19 cellular contexts compared by ENCODE assay signal in genomic region chr10:99344715-99345114, GRCh38. TPM values are rescaled to one million over a fixed set of nuclear protein-coding genes. Genes with fewer than 3 reads are reported as not detected.
DNase-seq lines count a peak whose midpoint lies in the region; ATAC-seq and TF ChIP-seq lines count a peak whose summit lies in the region.
"Had no signal": no experiment of that assay in that cellular context is flagged by ENCODE, and none has a peak within 500 bp of the region (broad histone marks: within the 10 kb centered on the region; RNA-seq: fewer than 3 reads in every experiment).

No MANE protein-coding gene starts in this region.

- no peak overlapping the region for H3K27ac Mint-ChIP-seq in CD8-positive, alpha-beta T cell

- DNase-seq in Daoy (ENCODE audit: low read depth): peak; percentile 26
- DNase-seq in M059J (ENCODE audit: low read depth): peak; percentile 85
- DNase-seq in mesendoderm: peak; percentile 82
- DNase-seq in GM13976 (ENCODE audit: low spot score): no peak
- no peak for DNase-seq in CD8-positive, alpha-beta T cell
- DNase-seq: DMS79; GDM1; NCI-H1105; NCI-H748 treated with DMSO at 0.1 percent for 48 hours; NK-92 treated with Interleukin-12 subunit alpha and Interleukin-12 subunit beta, amount 100 ng/mL, for 24 hours; SHP77; SK-N-SH; T-helper 1 cell had no signal

- ATAC-seq in GM18520 (IDR thresholded peaks at IDR 0.05; ENCODE audit: unreplicated experiment): no peak
- no peak for ATAC-seq in HG03097 (IDR thresholded peaks at IDR 0.05; ENCODE audit: low FRiP score, unreplicated experiment)
- no peak for ATAC-seq in CD8-positive, alpha-beta T cell

- in situ Hi-C loops in GM13976 (cut with MboI; ENCODE audit: low sequenced_read_pairs, unreplicated experiment): no loop called here

- H2BK15ac ChIP-seq in mesendoderm (replicated peaks; ENCODE audit: low read depth): no peak overlapping the region

- H3K79me1 ChIP-seq in mesendoderm (ENCODE audit: low read length): no peaks in the 10 kb centered on the region

- no peaks in the 10 kb centered on the region for H3K36me3 ChIP-seq in mesendoderm (ENCODE audit: control insufficient read depth, insufficient read depth, low read length)
- no peaks in the 10 kb centered on the region for H3K36me3 ChIP-seq in CD8-positive, alpha-beta T cell (ENCODE audit: insufficient read depth, low read length)
- H3K36me3 ChIP-seq: BLaER1 treated with 17β-estradiol and CSF1 and Interleukin-3, amounts not matched to agents 10 nM and 100 nM had no signal

- no peaks in the 10 kb centered on the region for H3K4me1 Mint-ChIP-seq in CD8-positive, alpha-beta T cell (ENCODE audit: low read depth)

- POLR2A ChIA-PET in CD8-positive, alpha-beta T cell (lab: Charles Lee): no interaction called here

- H3K56ac ChIP-seq in mesendoderm (ENCODE audit: low read length): no peak overlapping the region

- H3K27ac ChIP-seq in VCaP (peak overlapping the region; percentile 71), mesendoderm (ENCODE audit: low read depth, low read length) (no peak overlapping the region)
- H3K27ac ChIP-seq in CD8-positive, alpha-beta T cell (ENCODE audit: low read depth, low read length): no peak overlapping the region
- H3K27ac ChIP-seq: BLaER1 treated with 17β-estradiol and CSF1 and Interleukin-3, amounts not matched to agents 10 nM and 100 nM had no signal

- no CpG with 5 or more reads among the region's 4 CpGs for WGBS in mesendoderm (ENCODE audit: extremely low coverage, insufficient coverage, low lambda C conversion rate)

- H3K79me2 ChIP-seq in mesendoderm (ENCODE audit: control insufficient read depth, insufficient read depth, low read length): no peaks in the 10 kb centered on the region

- H2BK5ac ChIP-seq in mesendoderm (ENCODE audit: low read length): no peak overlapping the region

- H4K5ac ChIP-seq in mesendoderm (ENCODE audit: low read length): no peak overlapping the region

- no peak overlapping the region for H3K4me3 Mint-ChIP-seq in CD8-positive, alpha-beta T cell

- H3K9me3 Mint-ChIP-seq in CD8-positive, alpha-beta T cell: no peaks in the 10 kb centered on the region

- H3K4me1 ChIP-seq in mesendoderm (ENCODE audit: control insufficient read depth, low read depth, low read length): peaks cover 7% of the 10 kb centered on the region
- H3K4me1 ChIP-seq in CD8-positive, alpha-beta T cell (ENCODE audit: insufficient read depth, low read length): no peaks in the 10 kb centered on the region
- H3K4me1 ChIP-seq: HAP-1 had no signal

- no peak overlapping the region for H3K4ac ChIP-seq in mesendoderm (ENCODE audit: low read depth, low read length)

- H3K9me3 ChIP-seq in CD8-positive, alpha-beta T cell (ENCODE audit: low read length): no peaks in the 10 kb centered on the region
- H3K9me3 ChIP-seq: BLaER1 treated with 17β-estradiol and CSF1 and Interleukin-3, amounts not matched to agents 10 nM and 100 nM; HAP-1; SK-N-SH had no signal

- H3K18ac ChIP-seq in mesendoderm (ENCODE audit: low read length): no peak overlapping the region

- H3K27me3 ChIP-seq in mesendoderm (ENCODE audit: insufficient read depth, low read length, poor library complexity): no peaks in the 10 kb centered on the region
- no peaks in the 10 kb centered on the region for H3K27me3 ChIP-seq in CD8-positive, alpha-beta T cell (ENCODE audit: insufficient read depth, low read length)
- H3K27me3 ChIP-seq: BLaER1 treated with 17β-estradiol and CSF1 and Interleukin-3, amounts not matched to agents 10 nM and 100 nM had no signal

- no peak overlapping the region for H3K4me2 ChIP-seq in mesendoderm (ENCODE audit: low read length)
- H3K4me2 ChIP-seq: BLaER1 treated with 17β-estradiol and CSF1 and Interleukin-3, amounts not matched to agents 10 nM and 100 nM; SK-N-SH had no signal

- H3K9ac ChIP-seq in mesendoderm (ENCODE audit: low read length): no peak overlapping the region
- H3K9ac ChIP-seq: BLaER1 treated with 17β-estradiol and CSF1 and Interleukin-3, amounts not matched to agents 10 nM and 100 nM; SK-N-SH had no signal

- H3K36me3 Mint-ChIP-seq in CD8-positive, alpha-beta T cell: no peaks in the 10 kb centered on the region

- H4K8ac ChIP-seq in mesendoderm (ENCODE audit: low read depth, low read length): no peak overlapping the region

- no peak overlapping the region for H2BK120ac ChIP-seq in mesendoderm (ENCODE audit: low read depth, low read length)

- H3K4me3 ChIP-seq in mesendoderm (ENCODE audit: low read length): no peak overlapping the region
- H3K4me3 ChIP-seq in CD8-positive, alpha-beta T cell (ENCODE audit: low read depth, low read length): no peak overlapping the region
- H3K4me3 ChIP-seq: BLaER1 treated with 17β-estradiol and CSF1 and Interleukin-3, amounts not matched to agents 10 nM and 100 nM; HAP-1 had no signal

- intact Hi-C loops in CD8-positive, alpha-beta T cell (cut with DNase I, micrococcal nuclease): no loop called here

- H3K23ac ChIP-seq in mesendoderm (ENCODE audit: low read length): no peak overlapping the region

- no peak for TF ChIP-seq CTCF in VCaP (conservative IDR thresholded peaks at IDR 0.05)
- TF ChIP-seq CTCF in GM13976 (IDR thresholded peaks at IDR 0.05; ENCODE audit: borderline replicate concordance, control extremely low read depth, extremely low read depth, insufficient read depth, missing control alignments): no peak
- no peak for TF ChIP-seq CTCF in CD8-positive, alpha-beta T cell (IDR thresholded peaks at IDR 0.05)

- CTCF ChIA-PET in CD8-positive, alpha-beta T cell (lab: Charles Lee): no interaction called here

- peaks cover 2% of the 10 kb centered on the region for H3K27me3 Mint-ChIP-seq in CD8-positive, alpha-beta T cell (ENCODE audit: low read depth)

- H2AK5ac ChIP-seq in mesendoderm (ENCODE audit: low read length): no peak overlapping the region

RNA-seq across cellular contexts. Expression of gene CNNM1, which starts 15.6 kb away (rescaled TPM):
- total RNA-seq in Daoy (2014; rRNA removed; shearing (Covaris generic)): 3.0 and 4.5 TPM in 2 replicates
- 1.6 and 2.4 TPM in 2 replicates for total RNA-seq in M059J (2014; rRNA removed; shearing (Covaris generic))
- 0.14 TPM for polyA plus RNA-seq in mesendoderm (2013, experiment 1 of 2)
- 0.15 TPM for polyA plus RNA-seq in mesendoderm (2013, experiment 2 of 2)
- not detected for total RNA-seq in CD8-positive, alpha-beta T cell
- total RNA-seq: OCI-LY7 had no signal

Comparison
In these comparisons a context has a peak if more than half of its experiments do, and no peak if none do; other contexts are left out.
1. DNase-seq: peak in Daoy (single experiment), M059J (single experiment) and mesendoderm (single experiment); none in GM13976 (single experiment) and CD8-positive, alpha-beta T cell (0 of 7).